ENCODE assay signal across 1 cellular context in the genomic region with DNA sequence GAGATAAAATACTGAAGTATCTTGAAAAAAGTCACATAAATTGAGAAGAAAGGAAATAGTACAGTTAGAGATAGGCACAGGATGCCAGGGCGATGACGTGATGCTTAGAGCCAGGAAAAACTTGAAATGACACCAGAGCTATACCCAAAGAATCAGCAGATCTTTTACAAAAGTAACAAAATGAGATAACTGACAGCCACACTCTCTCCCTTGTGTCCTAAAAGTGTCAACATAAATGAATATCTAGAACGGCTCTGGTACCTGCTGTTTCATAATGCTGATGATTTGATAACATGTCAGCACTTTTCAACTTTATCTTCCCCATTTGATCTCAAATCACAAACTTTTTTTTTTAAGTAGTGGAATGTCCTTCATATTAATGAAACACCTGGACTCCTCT.
TF ChIP-seq lines count a peak whose summit lies in the region.

No MANE protein-coding gene starts in this region.

TF ChIP-seq in K562, 482 proteins besides CTCF, POLR2A, EP300 and RAD21 (continued from another document):
- TF ChIP-seq ZNF512 (tag; IDR thresholded peaks at IDR 0.05) (no peak), NFIX (CRISPR knock-in tag; IDR thresholded peaks at IDR 0.05; ENCODE audit: low read depth) (no peak), TRIM24 (IDR thresholded peaks at IDR 0.05) (peak in 1 of 2 experiments; percentile 41; a peak in 2 of 4 replicates), MAFG (tag; conservative IDR thresholded peaks at IDR 0.05) (peak; percentile 80), TEAD4 (IDR thresholded peaks at IDR 0.05; ENCODE audit: low read length) (peak; percentile 7; the same call in 1 of the 2 replicates), TEAD4 (CRISPR knock-in tag; IDR thresholded peaks at IDR 0.05; ENCODE audit: borderline replicate concordance) (no peak), CCNT2 (IDR thresholded peaks at IDR 0.05; ENCODE audit: borderline replicate concordance, extremely low read depth, insufficient read length, low read depth, low read length) (peak; percentile 41), ARID1B (IDR thresholded peaks at IDR 0.05) (0 out of 2 replicates have a peak, but pooled peaks have one; percentile 33), DPF2 (IDR thresholded peaks at IDR 0.05) (0 out of 2 replicates have a peak, but pooled peaks have one; percentile 17), ZNF12 (CRISPR knock-in tag; IDR thresholded peaks at IDR 0.05) (no peak), SMARCA4 (IDR thresholded peaks at IDR 0.05) (peak; percentile 19; the same call in 1 of the 2 replicates), ATF7 (IDR thresholded peaks at IDR 0.05) (peak; percentile 56; the same call in 1 of the 2 replicates), ZNF175 (CRISPR knock-in tag; IDR thresholded peaks at IDR 0.05; ENCODE audit: low read depth) (no peak), CEBPG (CRISPR knock-in tag; IDR thresholded peaks at IDR 0.05) (no peak), CEBPG (tag; conservative IDR thresholded peaks at IDR 0.05 in 1 of 2, IDR thresholded peaks at IDR 0.05 in 1 of 2) (no peak), C11orf30 (IDR thresholded peaks at IDR 0.05; ENCODE audit: low read depth) (peak; percentile 77), KAT7 (CRISPR knock-in tag; IDR thresholded peaks at IDR 0.05; ENCODE audit: borderline replicate concordance) (no peak), MAFF (IDR thresholded peaks at IDR 0.05; ENCODE audit: low read length) (peak; percentile 41; the same call in 1 of the 2 replicates), MAFK (IDR thresholded peaks at IDR 0.05; ENCODE audit: low read length) (peak; percentile 36; the same call in 1 of the 2 replicates), THRA (IDR thresholded peaks at IDR 0.05) (no peak), FOXA3 (CRISPR knock-in tag; conservative IDR thresholded peaks at IDR 0.05 in 1 of 2, IDR thresholded peaks at IDR 0.05 in 1 of 2) (no peak), ZNF764 (CRISPR knock-in tag; IDR thresholded peaks at IDR 0.05; ENCODE audit: low read depth) (no peak), GTF2F1 (IDR thresholded peaks at IDR 0.05; ENCODE audit: low read depth, low read length) (no peak), SIX5 (IDR thresholded peaks at IDR 0.05; ENCODE audit: borderline replicate concordance in 1 of 2, insufficient read depth in 1 of 2, low read depth in 1 of 2, low read length in 2 of 2) (no peak), CBFA2T3 (IDR thresholded peaks at IDR 0.05) (peak; percentile 35), JUND (IDR thresholded peaks at IDR 0.05; ENCODE audit: borderline replicate concordance, low read depth, low read length) (0 out of 2 replicates have a peak, but pooled peaks have one; percentile 35), JUND (tag; IDR thresholded peaks at IDR 0.05; ENCODE audit: borderline replicate concordance, low read depth, low read length) (peak; percentile 52; the same call in 2 of the 3 replicates), HIVEP1 (CRISPR knock-in tag; IDR thresholded peaks at IDR 0.05) (no peak), KDM4B (IDR thresholded peaks at IDR 0.05; ENCODE audit: borderline replicate concordance in 2 of 2, low read depth in 1 of 2) (no peak), KAT8 (IDR thresholded peaks at IDR 0.05; ENCODE audit: low read depth) (no peak), NFE2 (IDR thresholded peaks at IDR 0.05; ENCODE audit: low read depth) (peak; percentile 73), ZNF445 (CRISPR knock-in tag; IDR thresholded peaks at IDR 0.05; ENCODE audit: low read depth) (no peak)
- TF ChIP-seq, protein P1, sequence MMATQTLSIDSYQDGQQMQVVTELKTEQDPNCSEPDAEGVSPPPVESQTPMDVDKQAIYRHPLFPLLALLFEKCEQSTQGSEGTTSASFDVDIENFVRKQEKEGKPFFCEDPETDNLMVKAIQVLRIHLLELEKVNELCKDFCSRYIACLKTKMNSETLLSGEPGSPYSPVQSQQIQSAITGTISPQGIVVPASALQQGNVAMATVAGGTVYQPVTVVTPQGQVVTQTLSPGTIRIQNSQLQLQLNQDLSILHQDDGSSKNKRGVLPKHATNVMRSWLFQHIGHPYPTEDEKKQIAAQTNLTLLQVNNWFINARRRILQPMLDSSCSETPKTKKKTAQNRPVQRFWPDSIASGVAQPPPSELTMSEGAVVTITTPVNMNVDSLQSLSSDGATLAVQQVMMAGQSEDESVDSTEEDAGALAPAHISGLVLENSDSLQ (IDR thresholded peaks at IDR 0.05): peak; percentile 73
- TF ChIP-seq, protein P2, sequence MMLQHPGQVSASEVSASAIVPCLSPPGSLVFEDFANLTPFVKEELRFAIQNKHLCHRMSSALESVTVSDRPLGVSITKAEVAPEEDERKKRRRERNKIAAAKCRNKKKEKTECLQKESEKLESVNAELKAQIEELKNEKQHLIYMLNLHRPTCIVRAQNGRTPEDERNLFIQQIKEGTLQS (IDR thresholded peaks at IDR 0.05): 0 out of 2 replicates have a peak, but pooled peaks have one; percentile 36
- TF ChIP-seq, protein P2 (CRISPR knock-in tag; conservative IDR thresholded peaks at IDR 0.05): no peak
- TF ChIP-seq, protein P3, sequence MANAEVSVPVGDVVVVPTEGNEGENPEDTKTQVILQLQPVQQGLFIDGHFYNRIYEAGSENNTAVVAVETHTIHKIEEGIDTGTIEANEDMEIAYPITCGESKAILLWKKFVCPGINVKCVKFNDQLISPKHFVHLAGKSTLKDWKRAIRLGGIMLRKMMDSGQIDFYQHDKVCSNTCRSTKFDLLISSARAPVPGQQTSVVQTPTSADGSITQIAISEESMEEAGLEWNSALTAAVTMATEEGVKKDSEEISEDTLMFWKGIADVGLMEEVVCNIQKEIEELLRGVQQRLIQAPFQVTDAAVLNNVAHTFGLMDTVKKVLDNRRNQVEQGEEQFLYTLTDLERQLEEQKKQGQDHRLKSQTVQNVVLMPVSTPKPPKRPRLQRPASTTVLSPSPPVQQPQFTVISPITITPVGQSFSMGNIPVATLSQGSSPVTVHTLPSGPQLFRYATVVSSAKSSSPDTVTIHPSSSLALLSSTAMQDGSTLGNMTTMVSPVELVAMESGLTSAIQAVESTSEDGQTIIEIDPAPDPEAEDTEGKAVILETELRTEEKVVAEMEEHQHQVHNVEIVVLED (CRISPR knock-in tag; IDR thresholded peaks at IDR 0.05): no peak
